In genomic region chr21:46207920-46208571, GRCh38 we compare ENCODE assay signal across 21 cellular contexts. TPM values are rescaled to one million over a fixed set of nuclear protein-coding genes. Genes with fewer than 3 reads are reported as not detected.
DNase-seq lines count a peak whose midpoint lies in the region; ATAC-seq, FAIRE-seq and TF ChIP-seq lines count a peak whose summit lies in the region.
"Had no signal": no experiment of that assay in that cellular context is flagged by ENCODE, and none has a peak within 500 bp of the region (broad histone marks: within the 10 kb centered on the region; RNA-seq: fewer than 3 reads in every experiment).

No MANE protein-coding gene starts in this region.

- H3K36me3 ChIP-seq in left ventricle myocardium inferior (peaks cover 96% of the 10 kb centered on the region), lower lobe of right lung (peaks cover 98% of the 10 kb centered on the region)

- no peaks in the 10 kb centered on the region for H3K9me3 ChIP-seq in right cardiac atrium (ENCODE audit: control insufficient read depth, low read length)
- no peaks in the 10 kb centered on the region for H3K9me3 ChIP-seq in left ventricle myocardium inferior (replicated peaks)
- no peaks in the 10 kb centered on the region for H3K9me3 ChIP-seq in lower lobe of right lung

- ATAC-seq in right cardiac atrium (no peak), WTC11 (no peak), lower lobe of right lung (no peak), GM21576 (IDR thresholded peaks at IDR 0.05; ENCODE audit: unreplicated experiment) (no peak), GM18517 (IDR thresholded peaks at IDR 0.05; ENCODE audit: unreplicated experiment) (no peak)
- ATAC-seq: GM23338, Panc1 had no signal

- H3K4me3 ChIP-seq in right cardiac atrium (ENCODE audit: low read length) (no peak overlapping the region), left ventricle myocardium inferior (no peak overlapping the region), lower lobe of right lung (no peak overlapping the region)
- H3K4me3 ChIP-seq: GM23338 had no signal

- FAIRE-seq in RCC 7860 (lab: Jason Lieb, UNC) = no peak

- CTCF ChIA-PET in WTC11 (lab: Charles Lee) = interaction anchor here (1.2 kb wide), 1 partner anchor 9 kb away, joined by 3 read pairs; no protein-coding TSS in a partner anchor

- no peak overlapping the region for H3K27ac ChIP-seq in right cardiac atrium (ENCODE audit: low read length)
- H3K27ac ChIP-seq in left ventricle myocardium inferior (replicated peaks) = no peak overlapping the region
- no peak overlapping the region for H3K27ac ChIP-seq in lower lobe of right lung
- peak overlapping the region; percentile 79 for H3K27ac ChIP-seq in substantia nigra (ENCODE audit: low read depth, low read length, poor library complexity, severe bottlenecking)
- H3K27ac ChIP-seq: HL-60 had no signal

- POLR2A ChIA-PET in WTC11 (lab: Charles Lee) = no interaction called here

- H3K36me3 Mint-ChIP-seq in WTC11 = peaks cover 43% of the 10 kb centered on the region

- intact Hi-C loops in right cardiac atrium (cut with DNase I) = no loop called here
- intact Hi-C loops in left ventricle myocardium inferior (cut with micrococcal nuclease) = no loop called here
- intact Hi-C loops in lower lobe of right lung (cut with DNase I) = no loop called here

- no peaks in the 10 kb centered on the region for H3K9me3 Mint-ChIP-seq in WTC11
- H3K9me3 Mint-ChIP-seq: CD8-positive, alpha-beta memory T cell; GM23338 had no signal

- DNase-seq in right cardiac atrium (peak in 2 of 3 donors; percentile 35 to 64), left ventricle myocardium inferior (no peak), WTC11 (ENCODE audit: low spot score) (peak; percentile 9), lower lobe of right lung (peak; percentile 38), substantia nigra (lab: John Stamatoyannopoulos, UW) (no peak), RCC 7860 (ENCODE audit: low spot score) (no peak)
- DNase-seq: ACHN, GF-D8, KG1, NCI-H1092 treated with DMSO at 0.1 percent for 48 hours, NCI-H187 treated with DMSO at 0.1 percent for 48 hours, NCI-H510A, NCI-H82, SHP77 treated with DMSO at 0.1 percent for 48 hours had no signal

- no peaks in the 10 kb centered on the region for H3K27me3 ChIP-seq in right cardiac atrium (ENCODE audit: control insufficient read depth, insufficient read depth)
- no peaks in the 10 kb centered on the region for H3K27me3 ChIP-seq in left ventricle myocardium inferior (ENCODE audit: low read depth)
- H3K27me3 ChIP-seq in lower lobe of right lung (ENCODE audit: low read depth) = no peaks in the 10 kb centered on the region

- 92% methylated on average over 26 of the region's 26 CpGs for WGBS in right cardiac atrium

- H3K27ac Mint-ChIP-seq in WTC11 = peak overlapping the region; percentile 70

- H3K27me3 Mint-ChIP-seq in WTC11 (ENCODE audit: low read depth) = no peaks in the 10 kb centered on the region
- H3K27me3 Mint-ChIP-seq: CD8-positive, alpha-beta memory T cell had no signal

- no peak overlapping the region for H3K4me3 Mint-ChIP-seq in WTC11
- H3K4me3 Mint-ChIP-seq: CD8-positive, alpha-beta memory T cell; GM23338 had no signal

- peaks cover 5% of the 10 kb centered on the region for H3K4me1 Mint-ChIP-seq in WTC11
- H3K4me1 Mint-ChIP-seq: CD8-positive, alpha-beta memory T cell had no signal

- TF ChIP-seq CTCF in left ventricle myocardium inferior (IDR thresholded peaks at IDR 0.05; ENCODE audit: borderline replicate concordance) (no peak), WTC11 (IDR thresholded peaks at IDR 0.05) (no peak), lower lobe of right lung (IDR thresholded peaks at IDR 0.05) (no peak)

- no peaks in the 10 kb centered on the region for H3K4me1 ChIP-seq in right cardiac atrium (ENCODE audit: control insufficient read depth, insufficient read depth, low read length)
- H3K4me1 ChIP-seq in left ventricle myocardium inferior = peaks cover 16% of the 10 kb centered on the region
- no peaks in the 10 kb centered on the region for H3K4me1 ChIP-seq in lower lobe of right lung

TF ChIP-seq in WTC11, 78 proteins besides CTCF, POLR2A, EP300 and RAD21:
- TF ChIP-seq GABPB1 (CRISPR knock-in tag; IDR thresholded peaks at IDR 0.05) = no peak
- TF ChIP-seq CREB1 (CRISPR knock-in tag; IDR thresholded peaks at IDR 0.05) = no peak
- TF ChIP-seq SOX15 (CRISPR knock-in tag; IDR thresholded peaks at IDR 0.05) = no peak
- TF ChIP-seq PREB (CRISPR knock-in tag; IDR thresholded peaks at IDR 0.05; ENCODE audit: borderline replicate concordance) = no peak

RNA-seq across cellular contexts. Expression of gene LSS, which starts 20.5 kb away (rescaled TPM):
- total RNA-seq in right cardiac atrium = 10 to 100 TPM; 55.0 to 91.9 (median 79.7) TPM
- 34.1 TPM for polyA plus RNA-seq in right cardiac atrium
- 52.0 TPM for total RNA-seq in left ventricle myocardium inferior
- 79.9 to 101 TPM (median 92.6 TPM) in 3 replicates for total RNA-seq in WTC11 (2021)
- total RNA-seq in lower lobe of right lung = 91.0 TPM

RNA-seq across cellular contexts. Expression of gene SPATC1L, which starts 23.8 kb away (rescaled TPM):
- 10 to 100 TPM in 3 of 4 donors, 1 to 10 TPM in 1; 8.8 to 12.0 (median 11.6) TPM for total RNA-seq in right cardiac atrium
- 10.3 TPM for polyA plus RNA-seq in right cardiac atrium
- total RNA-seq in left ventricle myocardium inferior = 7.0 TPM
- 56.5 to 61.7 TPM (median 57.6 TPM) in 3 replicates for total RNA-seq in WTC11 (2021)
- total RNA-seq in lower lobe of right lung = 8.6 TPM

RNA-seq across cellular contexts. Expression of gene FTCD, which starts 52.7 kb away (rescaled TPM):
- total RNA-seq in right cardiac atrium (1 to 10 TPM; 1.6 to 3.5 (median 2.0) TPM), left ventricle myocardium inferior (2.2 TPM), WTC11 (2021) (6.1 to 9.6 TPM (median 9.5 TPM) in 3 replicates), lower lobe of right lung (1.5 TPM)
- polyA plus RNA-seq in right cardiac atrium = 1.00 TPM
- total RNA-seq: CD8-positive, alpha-beta memory T cell; M059J had no signal
- polyA plus RNA-seq: CD8-positive, alpha-beta memory T cell had no signal

Comparison
In these comparisons a context has a peak if more than half of its experiments do, and no peak if none do; other contexts are left out.
1. DNase-seq: peak in right cardiac atrium (2 of 3), WTC11 (single experiment) and lower lobe of right lung (single experiment); none in left ventricle myocardium inferior (single experiment), substantia nigra (0 of 49) and RCC 7860 (single experiment).